Comparison of ENCODE assay signal across 21 cellular contexts in the genomic region with DNA sequence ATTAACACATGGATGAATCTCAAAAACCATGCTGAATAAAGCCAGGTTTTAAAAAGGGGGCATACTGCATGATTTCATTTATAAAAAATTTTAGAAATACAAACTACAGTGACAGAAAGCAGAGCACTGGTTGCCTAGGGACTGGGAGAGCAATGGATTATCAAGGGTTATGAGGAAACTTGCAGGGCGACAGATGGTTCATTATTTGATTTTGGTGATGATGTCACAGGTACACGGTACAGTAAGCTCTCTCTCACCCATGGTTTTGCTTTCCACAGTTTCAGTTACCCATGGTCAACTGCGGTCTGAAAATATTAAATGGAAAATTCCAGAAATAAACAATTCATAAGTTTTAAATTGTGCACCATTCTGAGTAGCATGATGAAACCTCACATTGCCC. TPM values are rescaled to one million over a fixed set of nuclear protein-coding genes. Genes with fewer than 3 reads are reported as not detected.
DNase-seq lines count a peak whose midpoint lies in the region; ATAC-seq, FAIRE-seq and TF ChIP-seq lines count a peak whose summit lies in the region.
"Had no signal": no experiment of that assay in that cellular context is flagged by ENCODE, and none has a peak within 500 bp of the region (broad histone marks: within the 10 kb centered on the region; RNA-seq: fewer than 3 reads in every experiment).

No MANE protein-coding gene starts in this region.

- ATAC-seq in left colon (peak; percentile 44), heart right ventricle (no peak)
- ATAC-seq: Right ventricle myocardium inferior had no signal

- H4K8ac ChIP-seq in trophoblast cell (ENCODE audit: low read depth, low read length) = no peak overlapping the region

- H3K36me3 Mint-ChIP-seq in glutamatergic neuron (ENCODE audit: unreplicated experiment) = peaks cover 14% of the 10 kb centered on the region

- no peak overlapping the region for H2AFZ ChIP-seq in trophoblast cell (ENCODE audit: insufficient read depth, low read length, poor library complexity)

- H3K79me1 ChIP-seq in trophoblast cell (ENCODE audit: low read length) = no peaks in the 10 kb centered on the region

- WGBS in trophoblast cell (ENCODE audit: extremely low coverage, insufficient coverage, insufficient read length) = no CpG with 5 or more reads among the region's 3 CpGs
- 91 to 94% methylated on average over 3 of the region's 3 CpGs for WGBS in heart right ventricle, 2 donors

- H3K4ac ChIP-seq in trophoblast cell (ENCODE audit: low read depth, low read length) = no peak overlapping the region

- no peak overlapping the region for H2AK5ac ChIP-seq in trophoblast cell (ENCODE audit: low read length)

- H3K4me3 ChIP-seq in trophoblast cell (ENCODE audit: low read depth, low read length) (no peak overlapping the region), heart right ventricle (no peak overlapping the region)
- H3K4me3 ChIP-seq: BLaER1, SJSA1 had no signal

- H3K79me2 ChIP-seq in trophoblast cell (ENCODE audit: control insufficient read depth, insufficient read depth, low read length, poor library complexity) = no peaks in the 10 kb centered on the region

- no peak overlapping the region for H2BK120ac ChIP-seq in trophoblast cell (ENCODE audit: insufficient read depth, low read length, poor library complexity)

- no peak overlapping the region for H4K91ac ChIP-seq in trophoblast cell (ENCODE audit: low read depth, low read length)

- no peaks in the 10 kb centered on the region for H3K9me3 Mint-ChIP-seq in glutamatergic neuron (ENCODE audit: unreplicated experiment)

- no peak overlapping the region for H3K27ac Mint-ChIP-seq in glutamatergic neuron (ENCODE audit: unreplicated experiment)
- H3K27ac Mint-ChIP-seq: CD4-positive, alpha-beta T cell had no signal

- H2BK12ac ChIP-seq in trophoblast cell (ENCODE audit: low read length) = no peak overlapping the region

- H3K23ac ChIP-seq in trophoblast cell (ENCODE audit: low read length) = no peak overlapping the region

- no peaks in the 10 kb centered on the region for H3K4me1 ChIP-seq in trophoblast cell (ENCODE audit: control insufficient read depth in 1 of 2, insufficient read depth in 2 of 2, low read length in 2 of 2)
- H3K4me1 ChIP-seq in heart right ventricle = peaks cover 0 to 21% (median 12%) of the 10 kb centered on the region in 9 donors
- H3K4me1 ChIP-seq: BLaER1, Caco-2, SJSA1 had no signal

- no peak overlapping the region for H3K4me3 Mint-ChIP-seq in glutamatergic neuron (ENCODE audit: unreplicated experiment)
- H3K4me3 Mint-ChIP-seq: CD4-positive, alpha-beta T cell had no signal

- H3K18ac ChIP-seq in trophoblast cell (ENCODE audit: low read length) = no peak overlapping the region

- H3K14ac ChIP-seq in trophoblast cell (ENCODE audit: low read length) = no peak overlapping the region

- H3K27ac ChIP-seq in trophoblast cell (ENCODE audit: low read depth, low read length) (no peak overlapping the region), heart right ventricle (no peak overlapping the region)
- H3K27ac ChIP-seq: BLaER1, KMS-11, SJSA1 had no signal

- TF ChIP-seq CTCF in D721Med (IDR thresholded peaks at IDR 0.05; ENCODE audit: insufficient read depth, missing control alignments) (no peak), glutamatergic neuron (IDR thresholded peaks at IDR 0.05; ENCODE audit: partially characterized antibody, unreplicated experiment) (no peak), heart right ventricle (IDR thresholded peaks at IDR 0.05) (no peak)

- H3K9ac ChIP-seq in trophoblast cell (ENCODE audit: low read length) = no peak overlapping the region
- H3K9ac ChIP-seq: BLaER1, KMS-11 had no signal

- no peak overlapping the region for H4K12ac ChIP-seq in trophoblast cell (ENCODE audit: low read depth, low read length)

- DNase-seq in D721Med (ENCODE audit: insufficient read length, low spot score) (no peak), G401 (ENCODE audit: low spot score) (peak; percentile 73), NCI-H82 (lab: John Stamatoyannopoulos, UW) (peak; percentile 87), left colon (no peak), trophoblast cell (no peak), glutamatergic neuron (no peak), heart right ventricle (no peak)
- DNase-seq: Caco-2; CD4-positive, alpha-beta T cell; EL; IMR-90; NCI-H1105; NCI-H146; NCI-H2029 treated with DMSO at 0.1 percent for 48 hours; NCI-H774; OCI-M1 had no signal

- H3K27me3 Mint-ChIP-seq in glutamatergic neuron (ENCODE audit: unreplicated experiment) = no peaks in the 10 kb centered on the region
- H3K27me3 Mint-ChIP-seq: CD4-positive, alpha-beta T cell had no signal

- FAIRE-seq in D721Med (lab: Jason Lieb, UNC) = peak; percentile 25
- FAIRE-seq: HTR-8/SVneo had no signal

- intact Hi-C loops in left colon (cut with DNase I, micrococcal nuclease) (no loop called here), heart right ventricle (cut with DNase I) (no loop called here)

- no peak overlapping the region for H3K4me2 ChIP-seq in trophoblast cell (ENCODE audit: low read length)
- H3K4me2 ChIP-seq: BLaER1, KMS-11 had no signal

- H3K36me3 ChIP-seq in trophoblast cell (ENCODE audit: control insufficient read depth in 1 of 2, insufficient read depth in 2 of 2, low read length in 2 of 2) (peaks cover 0 to 2% of the 10 kb centered on the region in 2 experiments), heart right ventricle (peaks cover 0 to 59% (median 0%) of the 10 kb centered on the region in 9 donors)

- no peaks in the 10 kb centered on the region for H3K4me1 Mint-ChIP-seq in glutamatergic neuron (ENCODE audit: low read depth, unreplicated experiment)

- in situ Hi-C loops in G401 (cut with HindIII; ENCODE audit: low sequenced_read_pairs) = no loop called here

- no peaks in the 10 kb centered on the region for H3K27me3 ChIP-seq in trophoblast cell (ENCODE audit: insufficient read depth, low read length)
- H3K27me3 ChIP-seq in heart right ventricle = no peaks in the 10 kb centered on the region
- H3K27me3 ChIP-seq: BLaER1, SJSA1 had no signal

- H3K9me3 ChIP-seq in trophoblast cell (ENCODE audit: insufficient read depth, low read depth, low read length) (peaks cover 2% of the 10 kb centered on the region), heart right ventricle (peaks cover 0 to 15% (median 9%) of the 10 kb centered on the region in 11 donors)

- H2BK5ac ChIP-seq in trophoblast cell (ENCODE audit: low read depth, low read length, poor library complexity) = no peak overlapping the region

RNA-seq across cellular contexts. Expression of gene VAMP4, which starts 14.1 kb away (rescaled TPM):
- 3.0 and 4.3 TPM in 2 replicates for total RNA-seq in G401 (2014; rRNA removed; shearing (Covaris generic))
- total RNA-seq in left colon (10 to 100 TPM in 1 of 2 donors, 1 to 10 TPM in 1; 8.8 to 10.1 TPM), glutamatergic neuron (ENCODE audit: unreplicated experiment) (8.4 TPM), heart right ventricle (10 to 100 TPM in 5 of 10 donors, 1 to 10 TPM in 5; 6.6 to 12.5 (median 9.2) TPM)
- 3.7 and 4.1 TPM in 2 replicates for polyA plus RNA-seq in trophoblast cell (2013)
- 1 to 10 TPM; 4.1 to 6.1 TPM for polyA plus RNA-seq in heart right ventricle

RNA-seq across cellular contexts. Expression of gene METTL13, which starts 53.7 kb away (rescaled TPM):
- 40.5 and 64.3 TPM in 2 replicates for total RNA-seq in G401 (2014; rRNA removed; shearing (Covaris generic))
- total RNA-seq in left colon (10 to 100 TPM; 22.1 to 24.8 TPM), glutamatergic neuron (ENCODE audit: unreplicated experiment) (21.4 TPM), heart right ventricle (10 to 100 TPM; 12.9 to 20.2 (median 16.5) TPM)
- polyA plus RNA-seq in trophoblast cell (2013) = 12.7 TPM in 2 replicates
- polyA plus RNA-seq in heart right ventricle = 10 to 100 TPM in 1 of 2 donors, 1 to 10 TPM in 1; 3.2 to 18.9 TPM

Comparison
In these comparisons a context has a peak if more than half of its experiments do, and no peak if none do; other contexts are left out.
1. DNase-seq: peak in G401 (single experiment) and NCI-H82 (single experiment); none in D721Med (single experiment), left colon (0 of 2), trophoblast cell (0 of 2), glutamatergic neuron (single experiment) and heart right ventricle (0 of 2).